ENCODE assay signal across 8 cellular contexts in genomic region chr14:99480856-99481744, GRCh38. TPM values are rescaled to one million over a fixed set of nuclear protein-coding genes. Genes with fewer than 3 reads are reported as not detected.
DNase-seq lines count a peak whose midpoint lies in the region; TF ChIP-seq lines count a peak whose summit lies in the region.

Gene CCNK (plus strand): TSS chr14:99481409. CDS start chr14:99492678, 11,269 bp downstream.
Gene SETD3 (minus strand): TSS chr14:99480859. CDS start chr14:99465805, 15,054 bp downstream.

- no peaks in the 10 kb centered on the region for H3K9me3 Mint-ChIP-seq in nephron
- H3K9me3 Mint-ChIP-seq in stimulated activated naive CD8-positive, alpha-beta T cell treated with anti-CD3 and anti-CD28 coated beads, Interleukin-15, Interleukin-2, amounts not matched to agents 100 ng/mL and 50 ng/mL, for 24 hours = no peaks in the 10 kb centered on the region

- 0 out of 2 replicates have a peak, but pooled peaks cover 8% of the 10 kb centered on the region for H4K20me1 ChIP-seq in MM.1S (ENCODE audit: insufficient read depth, low read length)

- no peaks in the 10 kb centered on the region for H3K36me3 Mint-ChIP-seq in nephron (ENCODE audit: low read depth)
- no peaks in the 10 kb centered on the region for H3K36me3 Mint-ChIP-seq in stimulated activated naive CD8-positive, alpha-beta T cell treated with anti-CD3 and anti-CD28 coated beads, Interleukin-15, Interleukin-2, amounts not matched to agents 100 ng/mL and 50 ng/mL, for 24 hours (ENCODE audit: low read depth)

- no peaks in the 10 kb centered on the region for H3K27me3 Mint-ChIP-seq in nephron (ENCODE audit: low read depth)
- no peaks in the 10 kb centered on the region for H3K27me3 Mint-ChIP-seq in stimulated activated naive CD8-positive, alpha-beta T cell treated with anti-CD3 and anti-CD28 coated beads, Interleukin-15, Interleukin-2, amounts not matched to agents 100 ng/mL and 50 ng/mL, for 24 hours

- no peaks in the 10 kb centered on the region for H3F3A ChIP-seq in MM.1S (ENCODE audit: insufficient read depth, low read length)

- H3K27me3 ChIP-seq in HAP-1 (ENCODE audit: low read depth) (no peaks in the 10 kb centered on the region), MM.1S (replicated peaks; ENCODE audit: insufficient read depth, low read length) (no peaks in the 10 kb centered on the region)

- TF ChIP-seq CTCF in MM.1S (IDR thresholded peaks at IDR 0.05; ENCODE audit: low read length) = no peak
- TF ChIP-seq CTCF in fibroblast of the aortic adventitia (IDR thresholded peaks at IDR 0.05; ENCODE audit: insufficient read depth, low read length) = no peak
- TF ChIP-seq CTCF in nephron (IDR thresholded peaks at IDR 0.05; ENCODE audit: unreplicated experiment in 3 of 3) = no peak

- peak within 1 kb of the TSS; percentile 89 to 96 (median 96) for H3K27ac Mint-ChIP-seq in nephron
- peak within 1 kb of the TSS; percentile 91 for H3K27ac Mint-ChIP-seq in stimulated activated naive CD8-positive, alpha-beta T cell treated with anti-CD3 and anti-CD28 coated beads, Interleukin-15, Interleukin-2, amounts not matched to agents 100 ng/mL and 50 ng/mL, for 24 hours

- H2AFZ ChIP-seq in MM.1S (ENCODE audit: low read length) = peak within 1 kb of the TSS; percentile 51

- no peaks in the 10 kb centered on the region for H3K9me2 ChIP-seq in MM.1S (replicated peaks; ENCODE audit: insufficient read depth, low read length)

- peak within 1 kb of the TSS; percentile 96 for H3K4me3 ChIP-seq in HAP-1
- H3K4me3 ChIP-seq in MM.1S (ENCODE audit: low read length) = peak within 1 kb of the TSS; percentile 83
- peak within 1 kb of the TSS; percentile 95 for H3K4me3 ChIP-seq in fibroblast of the aortic adventitia (ENCODE audit: low read depth, low read length)

- peaks cover 8% of the 10 kb centered on the region for H3K4me1 ChIP-seq in ES-I3 (ENCODE audit: insufficient read depth, low read length)
- H3K4me1 ChIP-seq in HAP-1 = peaks cover 12% of the 10 kb centered on the region
- peaks cover 4% of the 10 kb centered on the region; the same call in 1 of the 2 replicates for H3K4me1 ChIP-seq in MM.1S (ENCODE audit: low read length)

- DNase-seq in HAP-1 (ENCODE audit: low spot score in 2 of 2) (peak; percentile 99 to 100), MM.1S (peak; percentile 95), SIG-M5 (lab: John Stamatoyannopoulos, UW) (peak; percentile 89), activated gamma-delta T cell (lab: John Stamatoyannopoulos, UW) (peak; percentile 100), fibroblast of the aortic adventitia (ENCODE audit: low read depth) (peak; percentile 100)

- no peaks in the 10 kb centered on the region for H3K36me3 ChIP-seq in ES-I3 (ENCODE audit: insufficient read depth, low read length)
- H3K36me3 ChIP-seq in HAP-1 (replicated peaks) = no peaks in the 10 kb centered on the region
- no peaks in the 10 kb centered on the region for H3K36me3 ChIP-seq in MM.1S (replicated peaks; ENCODE audit: insufficient read depth, low read length)

- H3K4me3 Mint-ChIP-seq in nephron = peak within 1 kb of the TSS; percentile 99 to 100 (median 100)
- H3K4me3 Mint-ChIP-seq in stimulated activated naive CD8-positive, alpha-beta T cell treated with anti-CD3 and anti-CD28 coated beads, Interleukin-15, Interleukin-2, amounts not matched to agents 100 ng/mL and 50 ng/mL, for 24 hours = peak within 1 kb of the TSS; percentile 98

- H3K4me1 Mint-ChIP-seq in nephron = peaks cover 51% of the 10 kb centered on the region
- H3K4me1 Mint-ChIP-seq in stimulated activated naive CD8-positive, alpha-beta T cell treated with anti-CD3 and anti-CD28 coated beads, Interleukin-15, Interleukin-2, amounts not matched to agents 100 ng/mL and 50 ng/mL, for 24 hours (ENCODE audit: low read depth) = peaks cover 56% of the 10 kb centered on the region

- H3K4me2 ChIP-seq in MM.1S (ENCODE audit: low read depth, low read length) = peak within 1 kb of the TSS; percentile 78

- no peaks in the 10 kb centered on the region for H3K9me3 ChIP-seq in ES-I3 (ENCODE audit: control insufficient read depth, insufficient read depth, low read length)
- no peaks in the 10 kb centered on the region for H3K9me3 ChIP-seq in HAP-1
- H3K9me3 ChIP-seq in MM.1S (replicated peaks; ENCODE audit: insufficient read depth, low read length) = no peaks in the 10 kb centered on the region

- peak within 1 kb of the TSS; percentile 44; the same call in 1 of the 2 replicates for H3K27ac ChIP-seq in MM.1S (ENCODE audit: low read length)

- in situ Hi-C loops in HAP-1 (cut with MboI; ENCODE audit: low sequenced_read_pairs) = no loop called here

- H3K9ac ChIP-seq in ES-I3 (ENCODE audit: low read depth, low read length) (peak within 1 kb of the TSS; percentile 91), MM.1S (ENCODE audit: low read length) (peak within 1 kb of the TSS; percentile 76)

- peaks cover 87% of the 10 kb centered on the region for H3K79me2 ChIP-seq in MM.1S (ENCODE audit: low read length)

RNA-seq across cellular contexts. Expression of gene CCNK, which starts in this region (rescaled TPM):
- 3.8 and 27.3 TPM in 2 replicates for total RNA-seq in fibroblast of the aortic adventitia (ENCODE audit: low replicate concordance)

RNA-seq across cellular contexts. Expression of gene SETD3, which starts in this region (rescaled TPM):
- 47.6 and 189 TPM in 2 replicates for total RNA-seq in fibroblast of the aortic adventitia (ENCODE audit: low replicate concordance)

Comparison
In these comparisons a context has a peak if more than half of its experiments do, and no peak if none do; other contexts are left out.
1. Peak in every context shown above with its lines: DNase-seq, H3K4me3 ChIP-seq and H3K27ac ChIP-seq.